Comparison of ENCODE assay signal across 16 cellular contexts in the genomic region with DNA sequence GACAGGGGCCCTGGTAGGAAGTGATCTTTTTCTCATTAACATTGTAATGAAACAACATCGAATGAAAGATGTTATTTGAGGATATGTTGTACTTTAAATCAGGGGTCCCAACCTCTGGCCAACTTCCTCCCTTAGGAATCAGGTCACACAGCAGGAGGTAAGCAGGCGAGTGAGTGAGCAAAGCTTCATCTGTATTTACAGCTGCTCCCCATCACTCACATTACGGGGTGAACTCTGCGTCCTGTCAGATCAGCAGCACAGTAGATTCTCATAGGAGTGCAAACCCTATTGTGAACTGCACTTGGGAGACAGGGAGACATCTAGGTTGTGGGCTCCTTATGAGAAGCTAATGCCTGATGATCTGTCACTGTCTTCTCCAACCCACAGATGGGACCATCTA.
"Had no signal": no experiment of that assay in that cellular context is flagged by ENCODE, and none has a peak within 500 bp of the region (broad histone marks: within the 10 kb centered on the region; RNA-seq: fewer than 3 reads in every experiment).

No MANE protein-coding gene starts in this region.

- H3K36me3 ChIP-seq: colonic mucosa, left lung, lower lobe of right lung had no signal

- H2AFZ ChIP-seq: hepatocyte had no signal

- H3K4me1 ChIP-seq: colonic mucosa, foreskin keratinocyte, gastroesophageal sphincter, heart left ventricle, left lung, lower lobe of right lung had no signal

- H3K27ac ChIP-seq: colonic mucosa, esophagus muscularis mucosa, foreskin keratinocyte, gastroesophageal sphincter, heart left ventricle, hepatocyte, left lung, lower lobe of right lung had no signal

- H3K4me2 ChIP-seq: hepatocyte had no signal

- DNase-seq: colonic mucosa; cortex of kidney; effector CD8-positive, alpha-beta T cell; effector memory CD8-positive, alpha-beta T cell; foreskin keratinocyte; heart left ventricle; left cardiac atrium; left lung; left ventricle myocardium superior; lower lobe of right lung; mesenchymal stem cell; mucosa of descending colon; naive thymus-derived CD4-positive, alpha-beta T cell had no signal

- H3K27me3 ChIP-seq: colonic mucosa, esophagus muscularis mucosa, foreskin keratinocyte, gastroesophageal sphincter, heart left ventricle, hepatocyte, left lung had no signal

- H3K4me3 ChIP-seq: colonic mucosa, esophagus muscularis mucosa, gastroesophageal sphincter, heart left ventricle, hepatocyte, left lung, lower lobe of right lung, mucosa of descending colon had no signal

- H3K9me3 ChIP-seq: colonic mucosa, esophagus muscularis mucosa, gastroesophageal sphincter, lower lobe of right lung had no signal
